In genomic region chr9:114653556-114654159, GRCh38 we compare ENCODE assay signal across 8 cellular contexts.
DNase-seq lines count a peak whose midpoint lies in the region; ATAC-seq lines count a peak whose summit lies in the region.

No MANE protein-coding gene starts in this region.

- no peaks in the 10 kb centered on the region for H3K36me3 Mint-ChIP-seq in central memory CD8-positive, alpha-beta T cell (ENCODE audit: insufficient read depth)

- H3K4me3 Mint-ChIP-seq in central memory CD8-positive, alpha-beta T cell: no peak overlapping the region

- no peaks in the 10 kb centered on the region for H3K27me3 Mint-ChIP-seq in central memory CD8-positive, alpha-beta T cell

- H3K9me3 Mint-ChIP-seq in central memory CD8-positive, alpha-beta T cell: no peaks in the 10 kb centered on the region

- ATAC-seq in HG02884 (IDR thresholded peaks at IDR 0.05; ENCODE audit: unreplicated experiment): peak; percentile 60
- no peak for ATAC-seq in central memory CD8-positive, alpha-beta T cell (replicated peaks; ENCODE audit: extremely low read depth, poor library complexity, severe bottlenecking)
- ATAC-seq in HG02588 (IDR thresholded peaks at IDR 0.05; ENCODE audit: unreplicated experiment): no peak

- H3K4me1 Mint-ChIP-seq in central memory CD8-positive, alpha-beta T cell: peaks cover 9% of the 10 kb centered on the region

- no peak overlapping the region for H3K27ac Mint-ChIP-seq in central memory CD8-positive, alpha-beta T cell (ENCODE audit: low read depth)

- peak; percentile 31 for DNase-seq in GM04503 (ENCODE audit: low read depth)
- peak; percentile 82 for DNase-seq in NCI-H2196 (lab: John Stamatoyannopoulos, UW; ENCODE audit: unreplicated experiment)
- DNase-seq in activated CD4-positive, CD25-positive, alpha-beta regulatory T cell treated with anti-CD3 and anti-CD28 coated beads, Interleukin-2, amount 50 U/mL, for 72 hours: peak; percentile 79
- peak; percentile 74 to 77 for DNase-seq in central memory CD8-positive, alpha-beta T cell (ENCODE audit: low spot score in 2 of 2)
- peak; percentile 88 for DNase-seq in left kidney (ENCODE audit: low read depth, low spot score)
- DNase-seq in stimulated activated CD4-positive, alpha-beta T cell treated with anti-CD3 and anti-CD28 coated beads, Interleukin-4, amount 100 ng/mL, for 4 hours: peak; percentile 65 to 68

Comparison
In these comparisons a context has a peak if more than half of its experiments do, and no peak if none do; other contexts are left out.
1. DNase-seq: peak in every context shown above with its lines; median percentile 88 in left kidney; 82 in NCI-H2196; 79 in activated CD4-positive, CD25-positive, alpha-beta regulatory T cell treated with anti-CD3 and anti-CD28 coated beads, Interleukin-2, amount 50 U/mL, for 72 hours; 76 in central memory CD8-positive, alpha-beta T cell; 66 in stimulated activated CD4-positive, alpha-beta T cell treated with anti-CD3 and anti-CD28 coated beads, Interleukin-4, amount 100 ng/mL, for 4 hours; 31 in GM04503.